Comparison of ENCODE assay signal across 9 cellular contexts in genomic region chr7:66629659-66630058, GRCh38. TPM values are rescaled to one million over a fixed set of nuclear protein-coding genes. Genes with fewer than 3 reads are reported as not detected.
DNase-seq lines count a peak whose midpoint lies in the region; ATAC-seq and TF ChIP-seq lines count a peak whose summit lies in the region.
"Had no signal": no experiment of that assay in that cellular context is flagged by ENCODE, and none has a peak within 500 bp of the region (broad histone marks: within the 10 kb centered on the region; RNA-seq: fewer than 3 reads in every experiment).

No MANE protein-coding gene starts in this region.

- H3K27ac ChIP-seq in AG04450 (ENCODE audit: low read depth, low read length) (no peak overlapping the region), neural cell (ENCODE audit: low read length) (peak overlapping the region; percentile 62)

- H3K4me2 ChIP-seq in neural cell (ENCODE audit: low read length): peak overlapping the region; percentile 73

- H3F3A ChIP-seq in neural cell (ENCODE audit: insufficient read depth, low read length, poor library complexity, severe bottlenecking): no peaks in the 10 kb centered on the region

- CTCF ChIA-PET in AG04450 (lab: Charles Lee): no interaction called here

- TF ChIP-seq RAD21 in neural cell (conservative IDR thresholded peaks at IDR 0.05): no peak

- H3K79me2 ChIP-seq in neural cell (replicated peaks; ENCODE audit: insufficient read depth, low read length): peaks cover 18% of the 10 kb centered on the region

- peak overlapping the region; percentile 88 for H3K9ac ChIP-seq in neural cell (ENCODE audit: low read length)

- no peak for DNase-seq in AG04450 (ENCODE audit: low read depth, low spot score)
- no peak for DNase-seq in MG63
- DNase-seq in dermis blood vessel endothelial cell: peak; percentile 7
- DNase-seq in 8988T: no peak
- no peak for DNase-seq in sciatic nerve (ENCODE audit: low spot score)
- no peak for DNase-seq in NCI-H510A (lab: John Stamatoyannopoulos, UW)
- no peak for DNase-seq in MV-4-11 (lab: John Stamatoyannopoulos, UW)
- DNase-seq: NCI-H526 treated with DMSO at 0.1 percent for 48 hours had no signal

- H3K36me3 ChIP-seq in MG63 (no peaks in the 10 kb centered on the region), neural cell (ENCODE audit: insufficient read depth, low read length) (no peaks in the 10 kb centered on the region)

- no peaks in the 10 kb centered on the region for H3K9me2 ChIP-seq in neural cell (ENCODE audit: insufficient read depth, low read length)

- no peak for ATAC-seq in sciatic nerve

- H3K4me3 ChIP-seq in AG04450 (ENCODE audit: low read depth, low read length): peak overlapping the region; percentile 72
- peak overlapping the region; percentile 51 for H3K4me3 ChIP-seq in MG63
- peak overlapping the region; percentile 91 for H3K4me3 ChIP-seq in neural cell (ENCODE audit: low read length)

- peak overlapping the region; percentile 27 for H2AFZ ChIP-seq in neural cell (ENCODE audit: low read depth, low read length)

- TF ChIP-seq EP300 in neural cell (conservative IDR thresholded peaks at IDR 0.05; ENCODE audit: poor library complexity, severe bottlenecking): no peak

- H3K9me3 ChIP-seq in AG04450 (ENCODE audit: control insufficient read depth, insufficient read depth, low read length): no peaks in the 10 kb centered on the region
- no peaks in the 10 kb centered on the region for H3K9me3 ChIP-seq in MG63
- H3K9me3 ChIP-seq in neural cell (ENCODE audit: low read length): no peaks in the 10 kb centered on the region

- POLR2A ChIA-PET in AG04450 (lab: Yijun Ruan, JAX): interaction anchor here (1.5 kb wide), 1 partner anchor 10 kb away, joined by 3 read pairs; no protein-coding TSS in a partner anchor

- H4K20me1 ChIP-seq in neural cell (ENCODE audit: insufficient read depth): no peaks in the 10 kb centered on the region

- intact Hi-C loops in sciatic nerve (cut with DNase I): no loop called here

- H3K27me3 ChIP-seq in AG04450 (ENCODE audit: control insufficient read depth, insufficient read depth, low read length) (no peaks in the 10 kb centered on the region), MG63 (no peaks in the 10 kb centered on the region), neural cell (ENCODE audit: insufficient read depth, low read depth, low read length) (no peaks in the 10 kb centered on the region)

- TF ChIP-seq CTCF in AG04450 (IDR thresholded peaks at IDR 0.05; ENCODE audit: low read depth, low read length) (no peak), neural cell (IDR thresholded peaks at IDR 0.05; ENCODE audit: poor library complexity, severe bottlenecking) (no peak)

TF ChIP-seq in neural cell, 6 proteins besides CTCF, POLR2A, EP300 and RAD21:
- no peak for TF ChIP-seq MXI1 (conservative IDR thresholded peaks at IDR 0.05; ENCODE audit: poor library complexity, severe bottlenecking)
- TF ChIP-seq EZH2 (IDR thresholded peaks at IDR 0.05; ENCODE audit: borderline replicate concordance, insufficient read depth, low read length, poor library complexity, severe bottlenecking): no peak
- TF ChIP-seq REST (IDR thresholded peaks at IDR 0.05; ENCODE audit: borderline replicate concordance): no peak
- TF ChIP-seq TAF1 (IDR thresholded peaks at IDR 0.05; ENCODE audit: low read depth): no peak
- no peak for TF ChIP-seq SMC3 (conservative IDR thresholded peaks at IDR 0.05; ENCODE audit: poor library complexity)
- no peak for TF ChIP-seq POLR2AphosphoS5 (IDR thresholded peaks at IDR 0.05)

RNA-seq across cellular contexts. Expression of gene KCTD7, which starts 1.0 kb away (rescaled TPM):
- polyA plus RNA-seq in AG04450 (2011; rRNA removed) (14.7 and 14.8 TPM in 2 replicates), neural cell (79.4 and 89.4 TPM in 2 replicates)
- polyA minus RNA-seq in AG04450 (2011; rRNA and poly(A)+ RNA removed): 13.4 and 17.1 TPM in 2 replicates
- total RNA-seq in MG63 (2014; rRNA removed; shearing (Covaris generic); ENCODE audit: low replicate concordance): 3.0 and 18.5 TPM in 2 replicates
- total RNA-seq in dermis blood vessel endothelial cell (6.2 and 6.5 TPM in 2 replicates), sciatic nerve (26.9 TPM)
- polyA minus RNA-seq in neural cell: 53.3 and 62.5 TPM in 2 replicates
